Comparison of ENCODE assay signal across 21 cellular contexts in genomic region chr1:209817691-209818090, GRCh38. TPM values are rescaled to one million over a fixed set of nuclear protein-coding genes. Genes with fewer than 3 reads are reported as not detected.
DNase-seq lines count a peak whose midpoint lies in the region; ATAC-seq and TF ChIP-seq lines count a peak whose summit lies in the region.
"Had no signal": no experiment of that assay in that cellular context is flagged by ENCODE, and none has a peak within 500 bp of the region (broad histone marks: within the 10 kb centered on the region; RNA-seq: fewer than 3 reads in every experiment).

No MANE protein-coding gene starts in this region.

- H3K4me2 ChIP-seq in mammary epithelial cell (ENCODE audit: insufficient read depth, low read depth, low read length): peak overlapping the region; percentile 57
- H3K4me2 ChIP-seq: BLaER1 treated with 17β-estradiol and CSF1 and Interleukin-3, amounts not matched to agents 10 nM and 100 nM had no signal

- H3K9me3 ChIP-seq in mammary epithelial cell (replicated peaks; ENCODE audit: insufficient read depth, low read length) (no peaks in the 10 kb centered on the region), spleen (no peaks in the 10 kb centered on the region)
- H3K9me3 ChIP-seq: BLaER1 treated with 17β-estradiol and CSF1 and Interleukin-3, amounts not matched to agents 10 nM and 100 nM; HAP-1 had no signal

- in situ Hi-C loops in mammary epithelial cell (cut with MboI; ENCODE audit: low sequenced_read_pairs in 2 of 2): no loop called here

- no TSS peak for BruUV-seq in mammary epithelial cell (replicated peaks; lab: Mats Ljungman, UMichigan)

- H3K9ac ChIP-seq in mammary epithelial cell (ENCODE audit: insufficient read depth, low read length): peak overlapping the region; percentile 87
- H3K9ac ChIP-seq: BLaER1 treated with 17β-estradiol and CSF1 and Interleukin-3, amounts not matched to agents 10 nM and 100 nM; GM23248 had no signal

- intact Hi-C loops in Right ventricle myocardium superior (cut with DNase I) (no loop called here), left cardiac atrium (cut with DNase I) (no loop called here), mammary epithelial cell (cut with micrococcal nuclease) (no loop called here), spleen (cut with DNase I; ENCODE audit: low total_unique reads) (no loop called here)

- H3K36me3 ChIP-seq in mammary epithelial cell (ENCODE audit: insufficient read depth, low read length): no peaks in the 10 kb centered on the region
- H3K36me3 ChIP-seq in spleen: no peaks in the 10 kb centered on the region
- H3K36me3 ChIP-seq: BLaER1 treated with 17β-estradiol and CSF1 and Interleukin-3, amounts not matched to agents 10 nM and 100 nM; HAP-1 had no signal

- dilution Hi-C loops in mammary epithelial cell (cut with HindIII; ENCODE audit: low sequenced_read_pairs): loop anchor here (5.0 kb wide), 1 partner anchor 165 kb away; the partner anchor contains the start of gene LAMB3

- no peaks in the 10 kb centered on the region for H3K36me3 Mint-ChIP-seq in mesothelial cell of epicardium
- H3K36me3 Mint-ChIP-seq: CD8-positive, alpha-beta T cell had no signal

- H3K4me1 Mint-ChIP-seq in mesothelial cell of epicardium: peaks cover 39% of the 10 kb centered on the region

- H3K27ac Mint-ChIP-seq in mesothelial cell of epicardium: peak overlapping the region; percentile 18
- H3K27ac Mint-ChIP-seq: B cell; CD8-positive, alpha-beta T cell had no signal

- CTCF ChIA-PET in mammary epithelial cell (lab: Charles Lee; ENCODE audit: low non-redundant PET): no interaction called here

- no peak overlapping the region for H2AFZ ChIP-seq in mammary epithelial cell (ENCODE audit: low read depth, low read length)
- H2AFZ ChIP-seq: GM23248 had no signal

- peaks cover 2% of the 10 kb centered on the region for H3K79me2 ChIP-seq in mammary epithelial cell (ENCODE audit: insufficient read depth, low read length)

- 100% methylated on average over 1 of the region's 1 CpG for whole genome bisulfite sequencing in mammary epithelial cell (ENCODE audit: low coverage, missing lambda C conversion rate)
- WGBS in spleen, 5 donors: 58 to 100% (median 92%) methylated on average over 1 of the region's 1 CpG

- ATAC-seq in Right ventricle myocardium superior (ENCODE audit: poor library complexity): peak; percentile 15
- ATAC-seq in left cardiac atrium: no peak
- ATAC-seq in GM19395 (IDR thresholded peaks at IDR 0.05; ENCODE audit: unreplicated experiment): no peak
- ATAC-seq: CD8-positive, alpha-beta T cell; GM12878; HepG2 had no signal

- H3K27me3 Mint-ChIP-seq in mesothelial cell of epicardium (ENCODE audit: low read depth): no peaks in the 10 kb centered on the region

- H3K27me3 ChIP-seq in mammary epithelial cell (ENCODE audit: insufficient read depth, low read length) (no peaks in the 10 kb centered on the region), spleen (replicated peaks in 1 of 7) (peaks cover 0 to 42% (median 5%) of the 10 kb centered on the region in 7 donors)
- H3K27me3 ChIP-seq: BLaER1 treated with 17β-estradiol and CSF1 and Interleukin-3, amounts not matched to agents 10 nM and 100 nM had no signal

- H3K27ac ChIP-seq in mammary epithelial cell (ENCODE audit: insufficient read depth, low read depth, low read length) (peak overlapping the region; percentile 97), spleen (no peak overlapping the region)
- H3K27ac ChIP-seq: BLaER1 treated with 17β-estradiol and CSF1 and Interleukin-3, amounts not matched to agents 10 nM and 100 nM; GM23248 had no signal

- TF ChIP-seq POLR2A in spleen (IDR thresholded peaks at IDR 0.05): no peak

- H3K4me1 ChIP-seq in mammary epithelial cell (ENCODE audit: insufficient read depth, low read length): peaks cover 29% of the 10 kb centered on the region
- H3K4me1 ChIP-seq in spleen: peaks cover 0 to 2% (median under 1%) of the 10 kb centered on the region in 6 donors
- H3K4me1 ChIP-seq: HAP-1 had no signal

- no peaks in the 10 kb centered on the region for H3K9me3 Mint-ChIP-seq in mesothelial cell of epicardium
- H3K9me3 Mint-ChIP-seq: CD8-positive, alpha-beta T cell had no signal

- H3K4me3 Mint-ChIP-seq in mesothelial cell of epicardium: no peak overlapping the region
- H3K4me3 Mint-ChIP-seq: B cell; CD8-positive, alpha-beta T cell had no signal

- no peaks in the 10 kb centered on the region for H4K20me1 ChIP-seq in mammary epithelial cell (ENCODE audit: insufficient read depth, low read length)
- H4K20me1 ChIP-seq: BLaER1 treated with 17β-estradiol and CSF1 and Interleukin-3, amounts not matched to agents 10 nM and 100 nM had no signal

- TF ChIP-seq CTCF in mammary epithelial cell (conservative IDR thresholded peaks at IDR 0.05 in 1 of 2, IDR thresholded peaks at IDR 0.05 in 1 of 2; ENCODE audit: extremely low read depth in 1 of 2, insufficient read depth in 1 of 2, low read depth in 1 of 2, low read length in 2 of 2) (no peak), mesothelial cell of epicardium (IDR thresholded peaks at IDR 0.05; ENCODE audit: unreplicated experiment) (no peak), spleen (IDR thresholded peaks at IDR 0.05 in 8 of 11, conservative IDR thresholded peaks at IDR 0.05 in 3 of 11) (no peak)

- H3K4me3 ChIP-seq in mammary epithelial cell (replicated peaks in 1 of 3; ENCODE audit: insufficient read depth in 1 of 3, low read depth in 2 of 3, low read length in 3 of 3) (no peak overlapping the region), spleen (no peak overlapping the region)
- H3K4me3 ChIP-seq: BLaER1 treated with 17β-estradiol and CSF1 and Interleukin-3, amounts not matched to agents 10 nM and 100 nM; GM12878; GM23248; HAP-1 had no signal

- DNase-seq in Right ventricle myocardium superior (no peak), left cardiac atrium (no peak), mammary epithelial cell (no peak), mesothelial cell of epicardium (ENCODE audit: low spot score in 2 of 2, unreplicated experiment in 2 of 2) (no peak), spleen (no peak)
- DNase-seq: CD8-positive, alpha-beta T cell; COR-L47; DMS 273 treated with DMSO at 0.1 percent for 48 hours; DMS53; DND-41; EL; GM23248 had no signal

RNA-seq across cellular contexts. Expression of gene UTP25, which starts 10.1 kb away (rescaled TPM):
- total RNA-seq in Right ventricle myocardium superior (2.1 TPM), left cardiac atrium (1 to 10 TPM; 3.0 to 4.4 TPM), mammary epithelial cell (10 to 100 TPM in 1 of 2 donors, 1 to 10 TPM in 1; 9.3 to 14.0 TPM), mesothelial cell of epicardium (8.8 to 9.7 TPM (median 9.0 TPM) in 3 replicates), spleen (10 to 100 TPM in 3 of 7 donors, 1 to 10 TPM in 4; 8.7 to 13.4 (median 10.0) TPM)
- polyA plus RNA-seq in mammary epithelial cell (8.0 TPM), spleen (1 to 10 TPM; 1.8 to 3.2 (median 2.2) TPM)
- 8.3 TPM for polyA minus RNA-seq in mammary epithelial cell

RNA-seq across cellular contexts. Expression of gene IRF6, which starts 11.7 kb away (rescaled TPM):
- total RNA-seq in Right ventricle myocardium superior: 31.6 TPM
- 10 to 100 TPM; 20.7 to 21.8 TPM for total RNA-seq in left cardiac atrium
- 100 to 1,000 TPM; 261 to 422 TPM for total RNA-seq in mammary epithelial cell
- polyA plus RNA-seq in mammary epithelial cell: 252 TPM
- polyA minus RNA-seq in mammary epithelial cell: 369 TPM
- 38.1 to 43.1 TPM (median 39.9 TPM) in 3 replicates for total RNA-seq in mesothelial cell of epicardium
- total RNA-seq in spleen: 1 to 10 TPM; 3.1 to 5.6 (median 4.0) TPM
- polyA plus RNA-seq in spleen: 1 to 10 TPM in 2 of 3 donors, under 1 TPM in 1; 0.59 to 1.6 (median 1.4) TPM
- total RNA-seq: A172, G401, H4 had no signal
- polyA plus RNA-seq: HepG2 had no signal

RNA-seq across cellular contexts. Expression of gene C1orf74, which starts 33.3 kb away (rescaled TPM):
- total RNA-seq in Right ventricle myocardium superior (1.9 TPM), left cardiac atrium (1 to 10 TPM; 1.8 to 1.9 TPM), mammary epithelial cell (10 to 100 TPM; 29.8 to 50.1 TPM), mesothelial cell of epicardium (3.5 to 3.8 TPM (median 3.5 TPM) in 3 replicates), spleen (1 to 10 TPM; 1.0 to 2.7 (median 1.8) TPM)
- polyA plus RNA-seq in mammary epithelial cell (13.2 TPM), spleen (1 to 10 TPM in 2 of 3 donors, under 1 TPM in 1; 0.96 to 1.6 (median 1.5) TPM)
- polyA minus RNA-seq in mammary epithelial cell: 28.7 TPM
